24 cellular contexts compared by ENCODE assay signal in the genomic region with DNA sequence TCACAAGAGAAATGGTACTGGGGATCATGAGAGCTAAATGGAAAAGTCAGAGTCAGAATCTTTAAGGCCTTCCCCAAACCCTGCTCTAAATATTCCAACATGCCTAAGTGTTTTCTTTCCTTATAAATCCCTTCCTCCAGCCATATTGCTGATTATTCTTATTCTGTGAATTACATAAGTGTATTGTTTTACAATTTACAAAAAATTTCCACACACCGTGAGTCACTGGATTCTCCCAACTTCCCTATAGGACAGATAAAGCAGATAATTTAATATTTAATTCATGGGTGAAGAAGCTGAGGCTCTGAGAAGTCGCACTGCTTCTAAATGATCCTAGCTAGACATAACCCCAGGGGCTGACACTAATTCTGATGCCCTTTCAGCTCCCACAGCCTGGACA.
A peak's percentile ranks its signal among the peaks of the same experiment; 100 is the strongest.
DNase-seq lines count a peak whose midpoint lies in the region; ATAC-seq and TF ChIP-seq lines count a peak whose summit lies in the region.
"Had no signal": no experiment of that assay in that cellular context is flagged by ENCODE, and none has a peak within 500 bp of the region (broad histone marks: within the 10 kb centered on the region; RNA-seq: fewer than 3 reads in every experiment).

No MANE protein-coding gene starts in this region.

- H3K4me2 ChIP-seq in PC-3 (ENCODE audit: low read length): 0 out of 2 replicates have a peak overlapping the region, but pooled peaks have one; percentile 26

- H3K27ac Mint-ChIP-seq in activated naive CD8-positive, alpha-beta T cell treated with anti-CD3 and anti-CD28 coated beads, Interleukin-2, amount 50 U/mL, for 24 hours: peak overlapping the region; percentile 75
- H3K27ac Mint-ChIP-seq in activated naive CD8-positive, alpha-beta T cell treated with anti-CD3 and anti-CD28 coated beads for 36 hours: no peak overlapping the region
- no peak overlapping the region for H3K27ac Mint-ChIP-seq in stimulated activated memory B cell treated with anti-CD40 and anti-IgM and Interleukin-4, amounts not matched to agents 10 μg/mL and 1 μg/mL and 100 μg/mL, for 72 hours
- H3K27ac Mint-ChIP-seq: CD4-positive, CD25-positive, alpha-beta regulatory T cell had no signal

- H3K4me1 Mint-ChIP-seq in activated naive CD8-positive, alpha-beta T cell treated with anti-CD3 and anti-CD28 coated beads, Interleukin-2, amount 50 U/mL, for 24 hours: peaks cover 23% of the 10 kb centered on the region
- peaks cover 12% of the 10 kb centered on the region for H3K4me1 Mint-ChIP-seq in activated naive CD8-positive, alpha-beta T cell treated with anti-CD3 and anti-CD28 coated beads for 36 hours
- H3K4me1 Mint-ChIP-seq in stimulated activated memory B cell treated with anti-CD40 and anti-IgM and Interleukin-4, amounts not matched to agents 10 μg/mL and 1 μg/mL and 100 μg/mL, for 72 hours: peaks cover 15% of the 10 kb centered on the region
- H3K4me1 Mint-ChIP-seq: neural crest cell had no signal

- H3K36me3 Mint-ChIP-seq in activated naive CD8-positive, alpha-beta T cell treated with anti-CD3 and anti-CD28 coated beads, Interleukin-2, amount 50 U/mL, for 24 hours (ENCODE audit: low read depth): no peaks in the 10 kb centered on the region
- no peaks in the 10 kb centered on the region for H3K36me3 Mint-ChIP-seq in activated naive CD8-positive, alpha-beta T cell treated with anti-CD3 and anti-CD28 coated beads for 36 hours
- H3K36me3 Mint-ChIP-seq in stimulated activated memory B cell treated with anti-CD40 and anti-IgM and Interleukin-4, amounts not matched to agents 10 μg/mL and 1 μg/mL and 100 μg/mL, for 72 hours: peaks cover 5% of the 10 kb centered on the region
- H3K36me3 Mint-ChIP-seq: CD4-positive, CD25-positive, alpha-beta regulatory T cell had no signal

- no TSS peak for BruUV-seq in PC-3 (replicated peaks; lab: Mats Ljungman, UMichigan)

- POLR2A ChIA-PET in PC-3 (lab: Charles Lee; ENCODE audit: unreplicated experiment): no interaction called here

- H3K4me3 ChIP-seq in PC-3 (ENCODE audit: low read length) (no peak overlapping the region), fibroblast of pulmonary artery (replicated peaks; ENCODE audit: low read depth, low read length) (no peak overlapping the region)
- H3K4me3 ChIP-seq: adrenal gland, Peyer's patch, SJCRH30, tibial artery had no signal

- H2AFZ ChIP-seq in PC-3 (ENCODE audit: low read length): no peak overlapping the region

- H3K4me1 ChIP-seq in PC-3 (ENCODE audit: insufficient read depth, low read length): peaks cover 37% of the 10 kb centered on the region
- H3K4me1 ChIP-seq: adrenal gland, tibial artery had no signal

- ATAC-seq in activated naive CD8-positive, alpha-beta T cell treated with anti-CD3 and anti-CD28 coated beads, Interleukin-2, amount 50 U/mL, for 24 hours: no peak
- ATAC-seq in PC-3 (no peak), HG03108 (IDR thresholded peaks at IDR 0.05; ENCODE audit: unreplicated experiment) (no peak), GM21786 (IDR thresholded peaks at IDR 0.05; ENCODE audit: unreplicated experiment) (no peak), Right ventricle myocardium inferior (no peak)
- no peak for ATAC-seq in stimulated activated memory B cell treated with anti-CD40 and anti-IgM and Interleukin-4, amounts not matched to agents 10 μg/mL and 1 μg/mL and 100 μg/mL, for 72 hours
- ATAC-seq: sciatic nerve had no signal

- TF ChIP-seq CTCF in PC-3 (conservative IDR thresholded peaks at IDR 0.05; ENCODE audit: low read depth, low read length) (no peak), fibroblast of pulmonary artery (IDR thresholded peaks at IDR 0.05; ENCODE audit: low read length, missing control alignments) (no peak)

- CTCF ChIA-PET in PC-3 (lab: Charles Lee): no interaction called here

- no peaks in the 10 kb centered on the region for H3K79me2 ChIP-seq in PC-3 (ENCODE audit: low read length)

- H3K27ac ChIP-seq in PC-3 (ENCODE audit: low read length): peak overlapping the region; percentile 49
- H3K27ac ChIP-seq: adrenal gland, brain microvascular endothelial cell, SJCRH30, tibial artery had no signal

- no peaks in the 10 kb centered on the region for H3F3A ChIP-seq in PC-3 (ENCODE audit: low read length, unreplicated experiment)

- H3K4me3 Mint-ChIP-seq in activated naive CD8-positive, alpha-beta T cell treated with anti-CD3 and anti-CD28 coated beads, Interleukin-2, amount 50 U/mL, for 24 hours: no peak overlapping the region
- H3K4me3 Mint-ChIP-seq in activated naive CD8-positive, alpha-beta T cell treated with anti-CD3 and anti-CD28 coated beads for 36 hours: no peak overlapping the region
- H3K4me3 Mint-ChIP-seq in stimulated activated memory B cell treated with anti-CD40 and anti-IgM and Interleukin-4, amounts not matched to agents 10 μg/mL and 1 μg/mL and 100 μg/mL, for 72 hours: peak overlapping the region; percentile 59
- H3K4me3 Mint-ChIP-seq: CD4-positive, CD25-positive, alpha-beta regulatory T cell; neural crest cell had no signal

- intact Hi-C loops in PC-3 (cut with micrococcal nuclease) (loop anchor here (10.0 kb wide), 1 partner anchor 242 kb away; a partner anchor contains a TSS), Right ventricle myocardium inferior (cut with DNase I) (no loop called here)

- H4K20me1 ChIP-seq in PC-3 (ENCODE audit: low read length): no peaks in the 10 kb centered on the region

- no peaks in the 10 kb centered on the region for H3K9me2 ChIP-seq in PC-3 (replicated peaks; ENCODE audit: low read length)

- DNase-seq in activated naive CD8-positive, alpha-beta T cell treated with anti-CD3 and anti-CD28 coated beads, Interleukin-2, amount 50 U/mL, for 24 hours: no peak
- no peak for DNase-seq in activated naive CD8-positive, alpha-beta T cell treated with anti-CD3 and anti-CD28 coated beads for 36 hours
- no peak for DNase-seq in PC-3
- peak; percentile 56 for DNase-seq in fibroblast of pulmonary artery (ENCODE audit: low read depth)
- no peak for DNase-seq in Right ventricle myocardium inferior (ENCODE audit: missing footprints)
- DNase-seq: activated CD4-positive, alpha-beta T cell treated with anti-CD3 and anti-CD28 coated beads, Interleukin-2, amount 50 U/mL, for 1 hour; activated CD8-positive, alpha-beta memory T cell treated with anti-CD3 and anti-CD28 coated beads, Interleukin-2, amount 50 U/mL, for 4 hours; activated gamma-delta T cell; brain microvascular endothelial cell; CD4-positive, CD25-positive, alpha-beta regulatory T cell; effector CD8-positive, alpha-beta T cell; KG1; NCI-H1436; NCI-H2107; Peyer's patch; SJCRH30; stimulated activated naive CD8-positive, alpha-beta T cell treated with anti-CD3 and anti-CD28 coated beads, Interleukin-15, amount 100 ng/mL, for 72 hours; tibial artery had no signal

- no peak overlapping the region for H3K9ac ChIP-seq in PC-3 (ENCODE audit: low read length)

- no peaks in the 10 kb centered on the region for H3K27me3 ChIP-seq in PC-3 (ENCODE audit: low read length)
- H3K27me3 ChIP-seq: adrenal gland, brain microvascular endothelial cell, Peyer's patch, SJCRH30, tibial artery had no signal

- H3K9me3 ChIP-seq in PC-3 (ENCODE audit: low read length): no peaks in the 10 kb centered on the region
- H3K9me3 ChIP-seq: adrenal gland, Peyer's patch, tibial artery had no signal

- H3K36me3 ChIP-seq in PC-3 (ENCODE audit: low read depth, low read length): no peaks in the 10 kb centered on the region
- H3K36me3 ChIP-seq: adrenal gland, brain microvascular endothelial cell, Peyer's patch, SJCRH30, tibial artery had no signal

- no peaks in the 10 kb centered on the region for H3K27me3 Mint-ChIP-seq in activated naive CD8-positive, alpha-beta T cell treated with anti-CD3 and anti-CD28 coated beads, Interleukin-2, amount 50 U/mL, for 24 hours
- H3K27me3 Mint-ChIP-seq in activated naive CD8-positive, alpha-beta T cell treated with anti-CD3 and anti-CD28 coated beads for 36 hours: no peaks in the 10 kb centered on the region
- no peaks in the 10 kb centered on the region for H3K27me3 Mint-ChIP-seq in stimulated activated memory B cell treated with anti-CD40 and anti-IgM and Interleukin-4, amounts not matched to agents 10 μg/mL and 1 μg/mL and 100 μg/mL, for 72 hours
- H3K27me3 Mint-ChIP-seq: CD4-positive, CD25-positive, alpha-beta regulatory T cell; stimulated activated naive CD8-positive, alpha-beta T cell treated with anti-CD3 and anti-CD28 coated beads, Interleukin-15, amount 100 ng/mL, for 72 hours had no signal

- no peaks in the 10 kb centered on the region for H3K9me3 Mint-ChIP-seq in activated naive CD8-positive, alpha-beta T cell treated with anti-CD3 and anti-CD28 coated beads, Interleukin-2, amount 50 U/mL, for 24 hours
- no peaks in the 10 kb centered on the region for H3K9me3 Mint-ChIP-seq in activated naive CD8-positive, alpha-beta T cell treated with anti-CD3 and anti-CD28 coated beads for 36 hours
- no peaks in the 10 kb centered on the region for H3K9me3 Mint-ChIP-seq in stimulated activated memory B cell treated with anti-CD40 and anti-IgM and Interleukin-4, amounts not matched to agents 10 μg/mL and 1 μg/mL and 100 μg/mL, for 72 hours
- H3K9me3 Mint-ChIP-seq: CD4-positive, CD25-positive, alpha-beta regulatory T cell; stimulated activated naive CD8-positive, alpha-beta T cell treated with anti-CD3 and anti-CD28 coated beads, Interleukin-15, amount 100 ng/mL, for 72 hours had no signal
